Comparison of ENCODE assay signal across 1 cellular context in the genomic region with DNA sequence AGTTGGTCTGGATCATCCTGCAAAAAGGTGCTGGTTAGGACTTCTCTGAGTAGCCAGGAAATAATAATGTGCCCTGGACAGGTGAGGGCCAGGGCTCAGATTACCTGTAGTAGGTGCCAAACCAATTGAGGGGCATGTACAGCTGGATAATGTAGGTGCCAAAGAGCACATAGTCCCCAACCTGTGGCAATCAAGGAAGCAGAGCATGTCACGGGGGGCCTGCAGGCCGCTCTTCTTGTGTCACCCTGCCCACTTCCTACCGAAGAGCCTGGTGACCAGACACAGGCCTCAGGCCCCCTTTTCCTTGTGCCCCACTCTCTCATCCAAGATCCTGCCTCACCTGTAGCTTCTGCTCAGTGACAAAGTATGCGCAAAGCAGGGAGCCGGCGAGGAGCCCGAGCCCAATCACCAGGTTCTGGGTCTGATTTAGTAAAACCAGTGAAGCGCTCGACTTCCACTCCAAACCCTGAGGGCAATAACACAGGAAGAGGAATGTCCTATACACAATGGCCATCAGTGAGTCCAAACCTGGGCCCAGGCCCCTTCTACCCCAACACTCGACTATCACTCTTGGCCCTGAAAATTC.
TF ChIP-seq lines count a peak whose summit lies in the region.

No MANE protein-coding gene starts in this region.

TF ChIP-seq in SK-N-SH treated with all-trans-retinoic acid at 6 μM for 48 hours, 23 proteins besides CTCF, POLR2A, EP300 and RAD21:
- TF ChIP-seq, protein P1, sequence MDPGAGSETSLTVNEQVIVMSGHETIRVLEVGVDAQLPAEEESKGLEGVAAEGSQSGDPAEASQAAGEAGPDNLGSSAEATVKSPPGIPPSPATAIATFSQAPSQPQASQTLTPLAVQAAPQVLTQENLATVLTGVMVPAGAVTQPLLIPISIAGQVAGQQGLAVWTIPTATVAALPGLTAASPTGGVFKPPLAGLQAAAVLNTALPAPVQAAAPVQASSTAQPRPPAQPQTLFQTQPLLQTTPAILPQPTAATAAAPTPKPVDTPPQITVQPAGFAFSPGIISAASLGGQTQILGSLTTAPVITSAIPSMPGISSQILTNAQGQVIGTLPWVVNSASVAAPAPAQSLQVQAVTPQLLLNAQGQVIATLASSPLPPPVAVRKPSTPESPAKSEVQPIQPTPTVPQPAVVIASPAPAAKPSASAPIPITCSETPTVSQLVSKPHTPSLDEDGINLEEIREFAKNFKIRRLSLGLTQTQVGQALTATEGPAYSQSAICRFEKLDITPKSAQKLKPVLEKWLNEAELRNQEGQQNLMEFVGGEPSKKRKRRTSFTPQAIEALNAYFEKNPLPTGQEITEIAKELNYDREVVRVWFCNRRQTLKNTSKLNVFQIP (CRISPR knock-in tag; IDR thresholded peaks at IDR 0.05; ENCODE audit: borderline replicate concordance, low read depth) = no peak
- TF ChIP-seq ESRRG (CRISPR knock-in tag; IDR thresholded peaks at IDR 0.05) (no peak), SNAI2 (CRISPR knock-in tag; IDR thresholded peaks at IDR 0.05) (no peak), ZC3H10 (CRISPR knock-in tag; IDR thresholded peaks at IDR 0.05) (no peak), RARB (CRISPR knock-in tag; IDR thresholded peaks at IDR 0.05) (no peak), GLIS3 (CRISPR knock-in tag; IDR thresholded peaks at IDR 0.05) (no peak), ISL1 (CRISPR knock-in tag; IDR thresholded peaks at IDR 0.05) (no peak)
